Comparison of ENCODE assay signal across 1 cellular context in genomic region chr12:10716277-10716676, GRCh38.
TF ChIP-seq lines count a peak whose summit lies in the region.

No MANE protein-coding gene starts in this region.

TF ChIP-seq in GM23338, 12 proteins besides CTCF, POLR2A, EP300 and RAD21 (continued from another document):
- TF ChIP-seq, protein P1, sequence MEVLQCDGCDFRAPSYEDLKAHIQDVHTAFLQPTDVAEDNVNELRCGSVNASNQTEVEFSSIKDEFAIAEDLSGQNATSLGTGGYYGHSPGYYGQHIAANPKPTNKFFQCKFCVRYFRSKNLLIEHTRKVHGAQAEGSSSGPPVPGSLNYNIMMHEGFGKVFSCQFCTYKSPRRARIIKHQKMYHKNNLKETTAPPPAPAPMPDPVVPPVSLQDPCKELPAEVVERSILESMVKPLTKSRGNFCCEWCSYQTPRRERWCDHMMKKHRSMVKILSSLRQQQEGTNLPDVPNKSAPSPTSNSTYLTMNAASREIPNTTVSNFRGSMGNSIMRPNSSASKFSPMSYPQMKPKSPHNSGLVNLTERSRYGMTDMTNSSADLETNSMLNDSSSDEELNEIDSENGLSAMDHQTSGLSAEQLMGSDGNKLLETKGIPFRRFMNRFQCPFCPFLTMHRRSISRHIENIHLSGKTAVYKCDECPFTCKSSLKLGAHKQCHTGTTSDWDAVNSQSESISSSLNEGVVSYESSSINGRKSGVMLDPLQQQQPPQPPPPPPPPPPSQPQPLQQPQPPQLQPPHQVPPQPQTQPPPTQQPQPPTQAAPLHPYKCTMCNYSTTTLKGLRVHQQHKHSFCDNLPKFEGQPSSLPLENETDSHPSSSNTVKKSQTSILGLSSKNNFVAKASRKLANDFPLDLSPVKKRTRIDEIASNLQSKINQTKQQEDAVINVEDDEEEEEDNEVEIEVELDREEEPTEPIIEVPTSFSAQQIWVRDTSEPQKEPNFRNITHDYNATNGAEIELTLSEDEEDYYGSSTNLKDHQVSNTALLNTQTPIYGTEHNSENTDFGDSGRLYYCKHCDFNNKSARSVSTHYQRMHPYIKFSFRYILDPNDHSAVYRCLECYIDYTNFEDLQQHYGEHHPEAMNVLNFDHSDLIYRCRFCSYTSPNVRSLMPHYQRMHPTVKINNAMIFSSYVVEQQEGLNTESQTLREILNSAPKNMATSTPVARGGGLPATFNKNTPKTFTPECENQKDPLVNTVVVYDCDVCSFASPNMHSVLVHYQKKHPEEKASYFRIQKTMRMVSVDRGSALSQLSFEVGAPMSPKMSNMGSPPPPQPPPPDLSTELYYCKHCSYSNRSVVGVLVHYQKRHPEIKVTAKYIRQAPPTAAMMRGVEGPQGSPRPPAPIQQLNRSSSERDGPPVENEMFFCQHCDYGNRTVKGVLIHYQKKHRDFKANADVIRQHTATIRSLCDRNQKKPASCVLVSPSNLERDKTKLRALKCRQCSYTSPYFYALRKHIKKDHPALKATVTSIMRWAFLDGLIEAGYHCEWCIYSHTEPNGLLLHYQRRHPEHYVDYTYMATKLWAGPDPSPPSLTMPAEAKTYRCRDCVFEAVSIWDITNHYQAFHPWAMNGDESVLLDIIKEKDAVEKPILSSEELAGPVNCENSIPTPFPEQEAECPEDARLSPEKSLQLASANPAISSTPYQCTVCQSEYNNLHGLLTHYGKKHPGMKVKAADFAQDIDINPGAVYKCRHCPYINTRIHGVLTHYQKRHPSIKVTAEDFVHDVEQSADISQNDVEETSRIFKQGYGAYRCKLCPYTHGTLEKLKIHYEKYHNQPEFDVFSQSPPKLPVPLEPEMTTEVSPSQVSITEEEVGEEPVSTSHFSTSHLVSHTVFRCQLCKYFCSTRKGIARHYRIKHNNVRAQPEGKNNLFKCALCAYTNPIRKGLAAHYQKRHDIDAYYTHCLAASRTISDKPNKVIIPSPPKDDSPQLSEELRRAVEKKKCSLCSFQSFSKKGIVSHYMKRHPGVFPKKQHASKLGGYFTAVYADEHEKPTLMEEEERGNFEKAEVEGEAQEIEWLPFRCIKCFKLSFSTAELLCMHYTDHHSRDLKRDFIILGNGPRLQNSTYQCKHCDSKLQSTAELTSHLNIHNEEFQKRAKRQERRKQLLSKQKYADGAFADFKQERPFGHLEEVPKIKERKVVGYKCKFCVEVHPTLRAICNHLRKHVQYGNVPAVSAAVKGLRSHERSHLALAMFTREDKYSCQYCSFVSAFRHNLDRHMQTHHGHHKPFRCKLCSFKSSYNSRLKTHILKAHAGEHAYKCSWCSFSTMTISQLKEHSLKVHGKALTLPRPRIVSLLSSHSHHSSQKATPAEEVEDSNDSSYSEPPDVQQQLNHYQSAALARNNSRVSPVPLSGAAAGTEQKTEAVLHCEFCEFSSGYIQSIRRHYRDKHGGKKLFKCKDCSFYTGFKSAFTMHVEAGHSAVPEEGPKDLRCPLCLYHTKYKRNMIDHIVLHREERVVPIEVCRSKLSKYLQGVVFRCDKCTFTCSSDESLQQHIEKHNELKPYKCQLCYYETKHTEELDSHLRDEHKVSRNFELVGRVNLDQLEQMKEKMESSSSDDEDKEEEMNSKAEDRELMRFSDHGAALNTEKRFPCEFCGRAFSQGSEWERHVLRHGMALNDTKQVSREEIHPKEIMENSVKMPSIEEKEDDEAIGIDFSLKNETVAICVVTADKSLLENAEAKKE (CRISPR knock-in tag; IDR thresholded peaks at IDR 0.05), result no peak
TF ChIP-seq in GM23338: peak in this region for 0.
